ENCODE assay signal across 1 cellular context in genomic region chr18:10076502-10077030, GRCh38.
TF ChIP-seq lines count a peak whose summit lies in the region.

No MANE protein-coding gene starts in this region.

TF ChIP-seq in IMR-90, 13 proteins besides CTCF, POLR2A, EP300 and RAD21:
- TF ChIP-seq, protein P1, sequence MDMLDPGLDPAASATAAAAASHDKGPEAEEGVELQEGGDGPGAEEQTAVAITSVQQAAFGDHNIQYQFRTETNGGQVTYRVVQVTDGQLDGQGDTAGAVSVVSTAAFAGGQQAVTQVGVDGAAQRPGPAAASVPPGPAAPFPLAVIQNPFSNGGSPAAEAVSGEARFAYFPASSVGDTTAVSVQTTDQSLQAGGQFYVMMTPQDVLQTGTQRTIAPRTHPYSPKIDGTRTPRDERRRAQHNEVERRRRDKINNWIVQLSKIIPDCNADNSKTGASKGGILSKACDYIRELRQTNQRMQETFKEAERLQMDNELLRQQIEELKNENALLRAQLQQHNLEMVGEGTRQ (IDR thresholded peaks at IDR 0.05; ENCODE audit: low read depth, low read length): no peak
- no peak for TF ChIP-seq NFE2L2 (IDR thresholded peaks at IDR 0.05; ENCODE audit: low read depth, low read length)
- TF ChIP-seq MAZ (IDR thresholded peaks at IDR 0.05; ENCODE audit: borderline replicate concordance, low read depth, low read length): no peak
- no peak for TF ChIP-seq RFX5 (IDR thresholded peaks at IDR 0.05; ENCODE audit: low read depth, low read length)
- no peak for TF ChIP-seq FOS (IDR thresholded peaks at IDR 0.05; ENCODE audit: low read depth, low read length)
- TF ChIP-seq SMC3 (IDR thresholded peaks at IDR 0.05; ENCODE audit: low read depth, low read length): no peak
- TF ChIP-seq CHD1 (IDR thresholded peaks at IDR 0.05; ENCODE audit: low read depth, low read length): no peak
- no peak for TF ChIP-seq MXI1 (IDR thresholded peaks at IDR 0.05; ENCODE audit: borderline replicate concordance, low read depth, low read length)
- TF ChIP-seq CEBPB (IDR thresholded peaks at IDR 0.05; ENCODE audit: low read depth, low read length): no peak
- no peak for TF ChIP-seq BHLHE40 (IDR thresholded peaks at IDR 0.05; ENCODE audit: low read depth, low read length)
- TF ChIP-seq ELK1 (IDR thresholded peaks at IDR 0.05; ENCODE audit: borderline replicate concordance, low read depth, low read length): no peak
- TF ChIP-seq RCOR1 (IDR thresholded peaks at IDR 0.05; ENCODE audit: insufficient replicate concordance, low read length): no peak
- TF ChIP-seq MAFK (IDR thresholded peaks at IDR 0.05; ENCODE audit: low read depth, low read length): no peak
